In the genomic region with DNA sequence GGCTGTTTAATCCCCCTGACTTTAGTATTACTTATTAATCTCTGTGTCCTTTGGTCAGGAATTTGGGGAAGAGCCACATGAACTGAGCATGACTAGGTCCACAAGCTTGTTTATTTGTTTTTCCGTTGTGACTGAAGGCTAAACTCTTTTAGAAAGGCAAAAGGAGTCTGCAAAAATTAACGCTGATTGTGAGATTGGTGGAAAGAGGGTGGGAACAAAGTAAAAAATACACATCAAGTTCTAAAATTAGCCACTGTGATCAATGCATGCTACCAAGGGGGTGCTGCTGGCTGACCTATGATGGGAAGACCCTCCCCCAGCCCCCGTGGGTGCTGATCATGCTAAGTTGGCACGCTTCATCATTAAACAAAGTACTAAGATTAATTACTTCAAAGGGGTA, we compare ENCODE assay signal across 19 cellular contexts.
"Had no signal": no experiment of that assay in that cellular context is flagged by ENCODE, and none has a peak within 500 bp of the region (broad histone marks: within the 10 kb centered on the region; RNA-seq: fewer than 3 reads in every experiment).

No MANE protein-coding gene starts in this region.

- ATAC-seq: esophagus mucosa; heart right ventricle; left colon; mucosa of descending colon; naive thymus-derived CD8-positive, alpha-beta T cell; right cardiac atrium; stimulated activated memory B cell treated with anti-CD40 and anti-IgM and Interleukin-4, amounts not matched to agents 10 μg/mL and 1 μg/mL and 100 μg/mL, for 72 hours had no signal

- H3K9me3 Mint-ChIP-seq: central memory CD8-positive, alpha-beta T cell; immature natural killer cell; naive thymus-derived CD8-positive, alpha-beta T cell; neural crest cell; stimulated activated memory B cell treated with anti-CD40 and anti-IgM and Interleukin-4, amounts not matched to agents 10 μg/mL and 1 μg/mL and 100 μg/mL, for 72 hours; stimulated activated naive CD8-positive, alpha-beta T cell treated with anti-CD3 and anti-CD28 coated beads, Interleukin-15, Interleukin-2, amounts not matched to agents 100 ng/mL and 50 ng/mL, for 24 hours had no signal

- H3K9me3 ChIP-seq: heart right ventricle, mucosa of descending colon, transverse colon had no signal

- H3K4me3 ChIP-seq: dorsolateral prefrontal cortex, heart right ventricle, mucosa of descending colon, transverse colon had no signal

- H3K4me1 Mint-ChIP-seq: central memory CD8-positive, alpha-beta T cell; immature natural killer cell; naive thymus-derived CD8-positive, alpha-beta T cell; stimulated activated memory B cell treated with anti-CD40 and anti-IgM and Interleukin-4, amounts not matched to agents 10 μg/mL and 1 μg/mL and 100 μg/mL, for 72 hours had no signal

- H3K27me3 ChIP-seq: dorsolateral prefrontal cortex, heart right ventricle, transverse colon had no signal

- H3K36me3 ChIP-seq: heart right ventricle, transverse colon had no signal

- H3K27ac Mint-ChIP-seq: immature natural killer cell; naive thymus-derived CD8-positive, alpha-beta T cell; stimulated activated memory B cell treated with anti-CD40 and anti-IgM and Interleukin-4, amounts not matched to agents 10 μg/mL and 1 μg/mL and 100 μg/mL, for 72 hours; stimulated activated naive CD8-positive, alpha-beta T cell treated with anti-CD3 and anti-CD28 coated beads, Interleukin-15, Interleukin-2, amounts not matched to agents 100 ng/mL and 50 ng/mL, for 24 hours had no signal

- DNase-seq: cortex of kidney; dorsolateral prefrontal cortex; effector CD8-positive, alpha-beta T cell; heart right ventricle; immature natural killer cell; left colon; mammary epithelial cell; mucosa of descending colon; naive thymus-derived CD8-positive, alpha-beta T cell; right cardiac atrium; stimulated activated CD4-positive, alpha-beta T cell treated with anti-CD3 and anti-CD28 coated beads, Interleukin-15, amount 100 ng/mL, for 24 hours; stimulated activated CD4-positive, alpha-beta T cell treated with anti-CD3 and anti-CD28 coated beads, Interleukin-1b, Interleukin-23, amount 100 ng/mL, for 48 hours; stimulated activated CD4-positive, alpha-beta T cell treated with anti-CD3 and anti-CD28 coated beads, Interleukin-4, amount 100 ng/mL, for 24 hours; transverse colon had no signal

- H3K36me3 Mint-ChIP-seq: immature natural killer cell; naive thymus-derived CD8-positive, alpha-beta T cell; stimulated activated memory B cell treated with anti-CD40 and anti-IgM and Interleukin-4, amounts not matched to agents 10 μg/mL and 1 μg/mL and 100 μg/mL, for 72 hours had no signal

- H3K4me3 Mint-ChIP-seq: central memory CD8-positive, alpha-beta T cell; immature natural killer cell; naive thymus-derived CD8-positive, alpha-beta T cell; neural crest cell; stimulated activated memory B cell treated with anti-CD40 and anti-IgM and Interleukin-4, amounts not matched to agents 10 μg/mL and 1 μg/mL and 100 μg/mL, for 72 hours; stimulated activated naive CD8-positive, alpha-beta T cell treated with anti-CD3 and anti-CD28 coated beads, Interleukin-15, Interleukin-2, amounts not matched to agents 100 ng/mL and 50 ng/mL, for 24 hours had no signal

- H3K27ac ChIP-seq: dorsolateral prefrontal cortex, heart right ventricle, transverse colon had no signal
